ENCODE assay signal across 8 cellular contexts in the genomic region with DNA sequence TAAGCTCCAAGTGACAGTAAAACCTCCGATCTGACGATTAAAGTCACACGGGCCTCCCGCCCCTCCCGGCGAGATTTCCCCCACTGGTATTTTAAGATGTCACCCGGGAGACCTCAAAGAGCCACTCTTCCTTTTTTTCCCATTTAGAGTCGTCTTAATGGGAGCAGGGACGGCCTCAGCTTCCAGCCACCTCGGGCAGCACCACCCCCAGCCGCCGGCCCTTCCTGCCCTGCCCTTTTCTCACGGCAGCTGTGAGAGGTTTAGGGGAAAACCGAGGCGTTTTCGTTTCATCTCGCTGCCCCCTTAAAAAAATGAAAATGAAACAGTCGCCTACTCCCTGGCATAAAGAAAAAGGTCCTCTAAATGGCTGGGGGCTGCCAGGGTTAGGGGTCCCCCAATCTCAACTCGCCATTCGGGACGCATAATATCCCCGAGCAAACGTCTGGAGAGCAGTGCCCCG. TPM values are rescaled to one million over a fixed set of nuclear protein-coding genes. Genes with fewer than 3 reads are reported as not detected.
A peak's percentile ranks its signal among the peaks of the same experiment; 100 is the strongest.
DNase-seq lines count a peak whose midpoint lies in the region; ATAC-seq, FAIRE-seq and TF ChIP-seq lines count a peak whose summit lies in the region.

No MANE protein-coding gene starts in this region.

- peak; percentile 91 for FAIRE-seq in GM12892 (lab: Jason Lieb, UNC)

- peak overlapping the region; percentile 89 for H3K9ac ChIP-seq in SK-N-MC (ENCODE audit: insufficient read length)

- CTCF ChIA-PET in Calu3 (lab: Charles Lee), result no interaction called here

- no peaks in the 10 kb centered on the region for H3K4me1 ChIP-seq in prostate gland (replicated peaks)

- H3K27me3 Mint-ChIP-seq in central memory CD8-positive, alpha-beta T cell, result no peaks in the 10 kb centered on the region
- H3K27me3 Mint-ChIP-seq in Calu3 (ENCODE audit: unreplicated experiment), result peaks cover 77% of the 10 kb centered on the region

- H3K4me3 ChIP-seq in SK-N-MC (peak overlapping the region; percentile 89), prostate gland (peak overlapping the region; percentile 22 to 24)

- TF ChIP-seq POLR2A in GM12892 (IDR thresholded peaks at IDR 0.05; ENCODE audit: low read depth, low read length), result no peak; the same call in 1 of the 2 replicates
- no peak for TF ChIP-seq POLR2A in prostate gland (IDR thresholded peaks at IDR 0.05)
- no peak for TF ChIP-seq POLR2A in erythroblast (IDR thresholded peaks at IDR 0.05; ENCODE audit: low read length)

- DNase-seq in GM12892 (ENCODE audit: insufficient read length), result no peak
- no peak for DNase-seq in SK-N-MC (ENCODE audit: low read depth, low spot score)
- no peak for DNase-seq in central memory CD8-positive, alpha-beta T cell (ENCODE audit: low spot score in 2 of 2)
- DNase-seq in prostate gland (ENCODE audit: low spot score), result no peak
- no peak for DNase-seq in Calu3
- DNase-seq in HuH-7.5 (ENCODE audit: low spot score), result no peak
- DNase-seq in putamen (ENCODE audit: low spot score), result no peak
- no peak for DNase-seq in erythroblast (lab: John Stamatoyannopoulos, UW)

- H3K9me3 ChIP-seq in SK-N-MC (ENCODE audit: low read depth, low read length), result no peaks in the 10 kb centered on the region
- no peaks in the 10 kb centered on the region for H3K9me3 ChIP-seq in prostate gland

- no peaks in the 10 kb centered on the region for H3K9me3 Mint-ChIP-seq in central memory CD8-positive, alpha-beta T cell
- no peaks in the 10 kb centered on the region for H3K9me3 Mint-ChIP-seq in Calu3 (ENCODE audit: low read depth, unreplicated experiment)

- peak overlapping the region; percentile 96 for H3K4me3 Mint-ChIP-seq in central memory CD8-positive, alpha-beta T cell
- no peak overlapping the region for H3K4me3 Mint-ChIP-seq in Calu3 (ENCODE audit: low read depth, unreplicated experiment)

- peak overlapping the region; percentile 63 for H3K27ac ChIP-seq in SK-N-MC
- peak overlapping the region; percentile 15 to 37 for H3K27ac ChIP-seq in prostate gland

- H3K36me3 ChIP-seq in SK-N-MC (ENCODE audit: insufficient read depth, low read length), result peaks cover 46% of the 10 kb centered on the region
- H3K36me3 ChIP-seq in prostate gland, result no peaks in the 10 kb centered on the region

- no TSS peak for BruUV-seq in Calu3 (replicated peaks; lab: Mats Ljungman, UMichigan)

- H3K4me1 Mint-ChIP-seq in central memory CD8-positive, alpha-beta T cell, result peaks cover 43% of the 10 kb centered on the region
- no peaks in the 10 kb centered on the region for H3K4me1 Mint-ChIP-seq in Calu3 (ENCODE audit: low read depth, unreplicated experiment)

- peak overlapping the region; percentile 100 for H3K27ac Mint-ChIP-seq in central memory CD8-positive, alpha-beta T cell (ENCODE audit: low read depth)
- H3K27ac Mint-ChIP-seq in Calu3 (ENCODE audit: unreplicated experiment), result no peak overlapping the region

- intact Hi-C loops in prostate gland (cut with DNase I), result no loop called here
- intact Hi-C loops in Calu3 (cut with micrococcal nuclease; ENCODE audit: unreplicated experiment), result loop anchor here (5.0 kb wide), 1 partner anchor 174 kb away; no protein-coding TSS in a partner anchor

- TF ChIP-seq CTCF in prostate gland (IDR thresholded peaks at IDR 0.05) (no peak), Calu3 (IDR thresholded peaks at IDR 0.05; ENCODE audit: unreplicated experiment) (no peak)

- peaks cover 46% of the 10 kb centered on the region for H3K27me3 ChIP-seq in prostate gland (replicated peaks; ENCODE audit: insufficient read depth)

- 9% methylated on average over 24 of the region's 24 CpGs for WGBS in prostate gland

- peaks cover 78% of the 10 kb centered on the region for H3K36me3 Mint-ChIP-seq in central memory CD8-positive, alpha-beta T cell (ENCODE audit: insufficient read depth)
- H3K36me3 Mint-ChIP-seq in Calu3 (ENCODE audit: insufficient read depth, unreplicated experiment), result no peaks in the 10 kb centered on the region

- no peak for ATAC-seq in central memory CD8-positive, alpha-beta T cell (replicated peaks; ENCODE audit: extremely low read depth, poor library complexity, severe bottlenecking)

RNA-seq across cellular contexts. Expression of gene RUNX3, which starts 1.4 kb away (rescaled TPM):
- 38.6 TPM for polyA plus RNA-seq in GM12892 (2012; ENCODE audit: missing spikeins)
- total RNA-seq in prostate gland (1 to 10 TPM; 2.5 to 3.4 TPM), Calu3 (2022) (0.28 and 1.3 TPM in 2 replicates)
